In the genomic region with DNA sequence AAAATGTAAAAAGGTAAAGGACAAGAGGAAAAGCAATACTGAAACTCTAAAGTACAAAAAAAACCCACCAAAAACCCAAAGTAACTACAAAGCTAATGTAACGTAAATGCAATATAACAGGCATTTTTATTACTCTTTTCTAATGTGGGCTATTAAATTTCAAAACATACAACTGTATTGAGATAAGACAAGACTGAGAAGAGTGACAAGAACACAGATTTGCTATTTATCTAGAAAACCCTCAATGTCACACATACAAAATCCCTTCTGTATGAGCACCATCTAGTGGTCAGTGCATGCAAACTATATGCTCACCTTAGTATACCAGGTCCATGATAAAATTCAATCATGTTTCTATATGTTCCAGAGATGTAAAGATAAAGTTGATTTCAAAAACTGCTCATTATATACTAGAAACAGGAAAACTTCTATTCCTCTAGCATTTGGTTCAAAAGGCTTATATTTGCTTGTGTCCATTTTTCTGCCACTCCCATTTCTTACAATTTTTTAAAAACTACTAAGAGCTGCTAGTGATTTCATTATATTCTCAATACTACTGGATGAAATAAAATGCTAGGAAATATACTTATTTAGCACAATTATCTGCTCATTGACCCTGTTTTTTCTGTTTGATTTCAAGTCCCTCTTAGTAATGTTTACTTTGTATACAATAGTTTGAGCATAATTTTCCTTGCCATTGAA, we compare ENCODE assay signal across 8 cellular contexts.
DNase-seq lines count a peak whose midpoint lies in the region; ATAC-seq, FAIRE-seq and TF ChIP-seq lines count a peak whose summit lies in the region.

No MANE protein-coding gene starts in this region.

- DNase-seq in activated naive CD4-positive, alpha-beta T cell treated with anti-CD3 and anti-CD28 coated beads, Interleukin-2, amount 50 U/mL, for 72 hours (ENCODE audit: low spot score in 2 of 2), result no peak
- no peak for DNase-seq in activated naive CD4-positive, alpha-beta T cell (lab: John Stamatoyannopoulos, UW)
- DNase-seq in NCI-H2196 (lab: John Stamatoyannopoulos, UW; ENCODE audit: unreplicated experiment) (peak; percentile 91), frontal cortex (ENCODE audit: low spot score in 2 of 2) (peak; percentile 23 to 28), pons (ENCODE audit: low spot score) (peak; percentile 82)
- DNase-seq in activated CD4-positive, CD25-positive, alpha-beta regulatory T cell treated with anti-CD3 and anti-CD28 coated beads, Interleukin-2, amount 50 U/mL, for 72 hours, result no peak

- no peaks in the 10 kb centered on the region for H3K9me3 Mint-ChIP-seq in activated naive CD4-positive, alpha-beta T cell treated with anti-CD3 and anti-CD28 coated beads, Interleukin-2, amount 50 U/mL, for 72 hours

- no peak overlapping the region for H3K4me3 ChIP-seq in WI38 (ENCODE audit: low read depth, low read length)

- peak; percentile 38; the same call in 1 of the 2 replicates for TF ChIP-seq CTCF in WI38 (IDR thresholded peaks at IDR 0.05; ENCODE audit: low read depth, low read length)

- H3K27ac Mint-ChIP-seq in activated naive CD4-positive, alpha-beta T cell treated with anti-CD3 and anti-CD28 coated beads, Interleukin-2, amount 50 U/mL, for 72 hours, result no peak overlapping the region

- H3K36me3 Mint-ChIP-seq in activated naive CD4-positive, alpha-beta T cell treated with anti-CD3 and anti-CD28 coated beads, Interleukin-2, amount 50 U/mL, for 72 hours, result no peaks in the 10 kb centered on the region

- FAIRE-seq in frontal cortex (lab: Jason Lieb, UNC), result peak; percentile 93

- ATAC-seq in activated naive CD4-positive, alpha-beta T cell treated with anti-CD3 and anti-CD28 coated beads, Interleukin-2, amount 50 U/mL, for 72 hours, result peak; percentile 77 to 87
- peak; percentile 61 for ATAC-seq in HG02610 (IDR thresholded peaks at IDR 0.05; ENCODE audit: unreplicated experiment)

Comparison
In these comparisons a context has a peak if more than half of its experiments do, and no peak if none do; other contexts are left out.
1. DNase-seq: peak in NCI-H2196 (single experiment), frontal cortex (2 of 2) and pons (single experiment); none in activated naive CD4-positive, alpha-beta T cell treated with anti-CD3 and anti-CD28 coated beads, Interleukin-2, amount 50 U/mL, for 72 hours (0 of 2), activated naive CD4-positive, alpha-beta T cell (0 of 4) and activated CD4-positive, CD25-positive, alpha-beta regulatory T cell treated with anti-CD3 and anti-CD28 coated beads, Interleukin-2, amount 50 U/mL, for 72 hours (single experiment).